In genomic region chr9:107039546-107039945, GRCh38 we compare ENCODE assay signal across 13 cellular contexts.
DNase-seq lines count a peak whose midpoint lies in the region; ATAC-seq and TF ChIP-seq lines count a peak whose summit lies in the region.
"Had no signal": no experiment of that assay in that cellular context is flagged by ENCODE, and none has a peak within 500 bp of the region (broad histone marks: within the 10 kb centered on the region; RNA-seq: fewer than 3 reads in every experiment).

No MANE protein-coding gene starts in this region.

- no peak overlapping the region for H3K4me2 ChIP-seq in mammary epithelial cell (ENCODE audit: insufficient read depth, low read depth, low read length)

- CTCF ChIA-PET in mammary epithelial cell (lab: Charles Lee; ENCODE audit: low non-redundant PET): no interaction called here

- H3K9me3 Mint-ChIP-seq in nephron progenitor cell: no peaks in the 10 kb centered on the region

- H3K36me3 ChIP-seq in mammary epithelial cell (ENCODE audit: insufficient read depth, low read length): no peaks in the 10 kb centered on the region
- no peaks in the 10 kb centered on the region for H3K36me3 ChIP-seq in BE2C

- in situ Hi-C loops in mammary epithelial cell (cut with MboI; ENCODE audit: low sequenced_read_pairs in 2 of 2): no loop called here

- TF ChIP-seq CTCF in mammary epithelial cell (conservative IDR thresholded peaks at IDR 0.05 in 1 of 2, IDR thresholded peaks at IDR 0.05 in 1 of 2; ENCODE audit: extremely low read depth in 1 of 2, insufficient read depth in 1 of 2, low read depth in 1 of 2, low read length in 2 of 2) (no peak), nephron progenitor cell (IDR thresholded peaks at IDR 0.05) (no peak), BE2C (IDR thresholded peaks at IDR 0.05; ENCODE audit: low read depth, low read length) (no peak)

- intact Hi-C loops in mammary epithelial cell (cut with micrococcal nuclease): no loop called here

- H3K79me2 ChIP-seq in mammary epithelial cell (ENCODE audit: insufficient read depth, low read length): no peaks in the 10 kb centered on the region

- DNase-seq in ELR (ENCODE audit: low read depth) (peak; percentile 60), NCI-H2107 treated with DMSO at 0.1 percent for 48 hours (lab: John Stamatoyannopoulos, UW; ENCODE audit: unreplicated experiment) (peak; percentile 67), mammary epithelial cell (peak; percentile 76), nephron progenitor cell (no peak), BE2C (no peak), SKM-1 (lab: John Stamatoyannopoulos, UW; ENCODE audit: unreplicated experiment) (no peak)
- DNase-seq in activated CD4-positive, CD25-positive, alpha-beta regulatory T cell treated with anti-CD3 and anti-CD28 coated beads, Interleukin-2, amount 50 U/mL, for 72 hours: no peak
- DNase-seq: DND-41, mucosa of descending colon, NCI-H1930 had no signal

- peaks cover 30% of the 10 kb centered on the region for H3K4me1 Mint-ChIP-seq in nephron progenitor cell

- peak overlapping the region; percentile 9 for H3K27ac Mint-ChIP-seq in nephron progenitor cell

- H3K4me3 ChIP-seq in mammary epithelial cell (replicated peaks in 1 of 3; ENCODE audit: insufficient read depth in 1 of 3, low read depth in 2 of 3, low read length in 3 of 3) (no peak overlapping the region), BE2C (ENCODE audit: low read depth, low read length) (no peak overlapping the region)
- H3K4me3 ChIP-seq: mucosa of descending colon had no signal

- ATAC-seq in HG02623 (IDR thresholded peaks at IDR 0.05; ENCODE audit: unreplicated experiment): no peak
- ATAC-seq: mucosa of descending colon, Right ventricle myocardium inferior had no signal

- H2AFZ ChIP-seq in mammary epithelial cell (ENCODE audit: low read depth, low read length): no peak overlapping the region

- no TSS peak for BruUV-seq in mammary epithelial cell (replicated peaks; lab: Mats Ljungman, UMichigan)

- H3K27me3 Mint-ChIP-seq in nephron progenitor cell (ENCODE audit: low read depth, poor library complexity): peaks cover 6% of the 10 kb centered on the region

- no peak overlapping the region for H3K4me3 Mint-ChIP-seq in nephron progenitor cell

- WGBS in mammary epithelial cell (ENCODE audit: low coverage, missing lambda C conversion rate): 79% methylated on average over 4 of the region's 4 CpGs

- H4K20me1 ChIP-seq in mammary epithelial cell (ENCODE audit: insufficient read depth, low read length): no peaks in the 10 kb centered on the region

- H3K9ac ChIP-seq in mammary epithelial cell (ENCODE audit: insufficient read depth, low read length): no peak overlapping the region

- H3K9me3 ChIP-seq in mammary epithelial cell (replicated peaks; ENCODE audit: insufficient read depth, low read length): no peaks in the 10 kb centered on the region
- H3K9me3 ChIP-seq in BE2C: no peaks in the 10 kb centered on the region
- H3K9me3 ChIP-seq: mucosa of descending colon had no signal

- H3K36me3 Mint-ChIP-seq in nephron progenitor cell (ENCODE audit: low read depth): no peaks in the 10 kb centered on the region

- no peak overlapping the region for H3K27ac ChIP-seq in mammary epithelial cell (ENCODE audit: insufficient read depth, low read depth, low read length)
- H3K27ac ChIP-seq: VCaP had no signal

- H3K27me3 ChIP-seq in mammary epithelial cell (ENCODE audit: insufficient read depth, low read length) (no peaks in the 10 kb centered on the region), BE2C (no peaks in the 10 kb centered on the region)

- no peaks in the 10 kb centered on the region for H3K4me1 ChIP-seq in mammary epithelial cell (ENCODE audit: insufficient read depth, low read length)
- no peaks in the 10 kb centered on the region for H3K4me1 ChIP-seq in BE2C

- dilution Hi-C loops in mammary epithelial cell (cut with HindIII; ENCODE audit: low sequenced_read_pairs): no loop called here

Comparison
In these comparisons a context has a peak if more than half of its experiments do, and no peak if none do; other contexts are left out.
1. DNase-seq: peak in ELR (single experiment), NCI-H2107 treated with DMSO at 0.1 percent for 48 hours (single experiment) and mammary epithelial cell (single experiment); none in nephron progenitor cell (single experiment), activated CD4-positive, CD25-positive, alpha-beta regulatory T cell treated with anti-CD3 and anti-CD28 coated beads, Interleukin-2, amount 50 U/mL, for 72 hours (single experiment), BE2C (single experiment) and SKM-1 (single experiment).